Comparison of ENCODE assay signal across 23 cellular contexts in the genomic region with DNA sequence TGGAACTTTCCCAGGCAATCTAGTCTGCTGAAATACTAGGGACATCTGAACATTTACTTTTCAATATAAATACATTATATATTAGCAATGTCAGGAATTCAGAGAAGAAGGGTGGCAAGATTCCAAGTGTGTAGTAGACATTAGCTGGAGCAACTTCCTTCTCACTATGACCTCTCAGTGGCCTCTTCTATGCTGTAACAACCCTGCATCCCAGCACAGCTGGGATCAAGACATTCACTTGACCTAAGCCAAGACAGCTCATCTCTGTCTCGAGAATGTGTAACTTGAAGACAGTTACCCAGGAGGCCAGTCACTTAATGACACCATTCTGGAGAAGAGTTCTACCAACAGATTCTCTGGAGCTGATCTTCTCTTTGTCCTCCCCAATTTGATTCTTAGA.
A peak's percentile ranks its signal among the peaks of the same experiment; 100 is the strongest.
DNase-seq lines count a peak whose midpoint lies in the region; ATAC-seq, FAIRE-seq and TF ChIP-seq lines count a peak whose summit lies in the region.
"Had no signal": no experiment of that assay in that cellular context is flagged by ENCODE, and none has a peak within 500 bp of the region (broad histone marks: within the 10 kb centered on the region; RNA-seq: fewer than 3 reads in every experiment).

No MANE protein-coding gene starts in this region.

- H3K4me3 Mint-ChIP-seq in nephron: no peak overlapping the region
- H3K4me3 Mint-ChIP-seq in T-helper 2 cell treated with Interferon-gamma antibody and Interleukin-4, amounts not matched to agents 5 μg/mL and 100 μg/mL, for 36 hours: no peak overlapping the region
- H3K4me3 Mint-ChIP-seq: dendritic cell treated with granulocyte-macrophage colony-stimulating factor and Interleukin-4, amounts not matched to agents 40 ng/mL and 50 ng/mL, for 4 days; stimulated activated naive CD8-positive, alpha-beta T cell treated with anti-CD3 and anti-CD28 coated beads, Interleukin-15, amount 100 ng/mL, for 72 hours had no signal

- peak overlapping the region; percentile 93 to 99 (median 98) for H3K27ac Mint-ChIP-seq in nephron
- H3K27ac Mint-ChIP-seq in T-helper 2 cell treated with Interferon-gamma antibody and Interleukin-4, amounts not matched to agents 5 μg/mL and 100 μg/mL, for 36 hours: no peak overlapping the region
- H3K27ac Mint-ChIP-seq: dendritic cell treated with granulocyte-macrophage colony-stimulating factor and Interleukin-4, amounts not matched to agents 40 ng/mL and 50 ng/mL, for 4 days; stimulated activated naive CD8-positive, alpha-beta T cell treated with anti-CD3 and anti-CD28 coated beads, Interleukin-15, amount 100 ng/mL, for 72 hours had no signal

- no peak for TF ChIP-seq CTCF in nephron (IDR thresholded peaks at IDR 0.05; ENCODE audit: unreplicated experiment in 3 of 3)

- FAIRE-seq in urothelium cell line (lab: Jason Lieb, UNC): no peak
- FAIRE-seq: frontal cortex had no signal

- H3K27me3 Mint-ChIP-seq in nephron (ENCODE audit: low read depth): no peaks in the 10 kb centered on the region
- peaks cover 14% of the 10 kb centered on the region for H3K27me3 Mint-ChIP-seq in T-helper 2 cell treated with Interferon-gamma antibody and Interleukin-4, amounts not matched to agents 5 μg/mL and 100 μg/mL, for 36 hours (ENCODE audit: low read depth)
- H3K27me3 Mint-ChIP-seq: dendritic cell treated with granulocyte-macrophage colony-stimulating factor and Interleukin-4, amounts not matched to agents 40 ng/mL and 50 ng/mL, for 4 days; stimulated activated naive CD8-positive, alpha-beta T cell treated with anti-CD3 and anti-CD28 coated beads, Interleukin-15, amount 100 ng/mL, for 72 hours had no signal

- peaks cover 54% of the 10 kb centered on the region for H3K4me1 Mint-ChIP-seq in nephron
- no peaks in the 10 kb centered on the region for H3K4me1 Mint-ChIP-seq in T-helper 2 cell treated with Interferon-gamma antibody and Interleukin-4, amounts not matched to agents 5 μg/mL and 100 μg/mL, for 36 hours (ENCODE audit: low read depth)
- H3K4me1 Mint-ChIP-seq: stimulated activated naive CD8-positive, alpha-beta T cell treated with anti-CD3 and anti-CD28 coated beads, Interleukin-15, amount 100 ng/mL, for 72 hours had no signal

- no peaks in the 10 kb centered on the region for H3K36me3 Mint-ChIP-seq in nephron (ENCODE audit: low read depth)
- no peaks in the 10 kb centered on the region for H3K36me3 Mint-ChIP-seq in T-helper 2 cell treated with Interferon-gamma antibody and Interleukin-4, amounts not matched to agents 5 μg/mL and 100 μg/mL, for 36 hours (ENCODE audit: low read depth)

- DNase-seq in EL (peak; percentile 85), NCI-H226 (peak; percentile 40), fibroblast of gingiva (ENCODE audit: low read depth) (peak; percentile 73), cerebellum (ENCODE audit: low spot score) (no peak), urothelium cell line (ENCODE audit: low spot score) (no peak)
- no peak for DNase-seq in T-helper 2 cell treated with Interferon-gamma antibody and Interleukin-4, amounts not matched to agents 5 μg/mL and 100 μg/mL, for 36 hours (ENCODE audit: low spot score)
- DNase-seq: activated CD4-positive, alpha-beta T cell treated with anti-CD3 and anti-CD28 coated beads for 1 hour; activated T-cell treated with anti-CD3 and anti-CD28 coated beads, Interleukin-2, amount 50 U/mL, for 48 hours; adrenal gland; DMS53; H7; Karpas-422; mesendoderm; NCI-H2029; NCI-H524 treated with DMSO at 0.1 percent for 48 hours; occipital lobe; PC-3; stimulated activated naive CD8-positive, alpha-beta T cell treated with anti-CD3 and anti-CD28 coated beads, Interleukin-15, amount 100 ng/mL, for 72 hours; T-helper 1 cell had no signal

- peaks cover 4% of the 10 kb centered on the region for H3K9me3 Mint-ChIP-seq in nephron
- peaks cover 9% of the 10 kb centered on the region for H3K9me3 Mint-ChIP-seq in T-helper 2 cell treated with Interferon-gamma antibody and Interleukin-4, amounts not matched to agents 5 μg/mL and 100 μg/mL, for 36 hours
- H3K9me3 Mint-ChIP-seq: stimulated activated naive CD8-positive, alpha-beta T cell treated with anti-CD3 and anti-CD28 coated beads, Interleukin-15, amount 100 ng/mL, for 72 hours had no signal

- no peak for ATAC-seq in GM18517 (IDR thresholded peaks at IDR 0.05; ENCODE audit: unreplicated experiment)
- ATAC-seq: PC-3; stimulated activated naive CD8-positive, alpha-beta T cell treated with anti-CD3 and anti-CD28 coated beads, Interleukin-15, amount 100 ng/mL, for 72 hours had no signal

Comparison
In these comparisons a context has a peak if more than half of its experiments do, and no peak if none do; other contexts are left out.
1. DNase-seq: peak in EL (single experiment), NCI-H226 (single experiment) and fibroblast of gingiva (single experiment); none in cerebellum (single experiment), urothelium cell line (single experiment) and T-helper 2 cell treated with Interferon-gamma antibody and Interleukin-4, amounts not matched to agents 5 μg/mL and 100 μg/mL, for 36 hours (single experiment).